8 cellular contexts compared by ENCODE assay signal in genomic region chr6:69796627-69797390, GRCh38. TPM values are rescaled to one million over a fixed set of nuclear protein-coding genes. Genes with fewer than 3 reads are reported as not detected.
DNase-seq lines count a peak whose midpoint lies in the region; ATAC-seq and TF ChIP-seq lines count a peak whose summit lies in the region.

TSS of gene LMBRD1 (minus strand) at chr6:69797010. CDS start at chr6:69796881, 129 bp downstream.

- H3K27ac ChIP-seq in heart right ventricle = peak within 1 kb of the TSS; percentile 83 to 97 (median 92)
- peak within 1 kb of the TSS; percentile 88 to 96 (median 93) for H3K27ac ChIP-seq in upper lobe of left lung

- H3K36me3 ChIP-seq in heart right ventricle (no peaks in the 10 kb centered on the region), upper lobe of left lung (no peaks in the 10 kb centered on the region)

- DNase-seq in GM13976 (ENCODE audit: low spot score) = peak; percentile 94
- DNase-seq in NCI-H146 (lab: John Stamatoyannopoulos, UW) = peak; percentile 94
- DNase-seq in T-helper 1 cell = peak; percentile 97 to 99 (median 97)
- peak; percentile 94 for DNase-seq in amniotic epithelial cell (ENCODE audit: low read depth)
- DNase-seq in heart right ventricle = peak; percentile 97 to 98
- peak; percentile 93 to 100 (median 98) for DNase-seq in posterior cingulate gyrus
- peak; percentile 100 for DNase-seq in upper lobe of left lung

- TF ChIP-seq POLR2A in upper lobe of left lung (IDR thresholded peaks at IDR 0.05) = peak in 2 of 4 donors; percentile 20 to 32

- H3K4me3 ChIP-seq in heart right ventricle = peak within 1 kb of the TSS; percentile 64 to 86 (median 72)
- H3K4me3 ChIP-seq in upper lobe of left lung = peak within 1 kb of the TSS; percentile 62 to 85 (median 65)

- peaks cover 0 to 45% (median 29%) of the 10 kb centered on the region in 9 donors for H3K4me1 ChIP-seq in heart right ventricle
- peaks cover 7 to 13% (median 11%) of the 10 kb centered on the region in 4 donors for H3K4me1 ChIP-seq in upper lobe of left lung

- no peaks in the 10 kb centered on the region for H3K9me3 ChIP-seq in heart right ventricle
- no peaks in the 10 kb centered on the region for H3K9me3 ChIP-seq in upper lobe of left lung

- WGBS in heart right ventricle, 2 donors = 1% methylated on average over 40 of the region's 40 CpGs
- 1 to 3% methylated on average over 18 to 38 of the region's 40 CpGs for WGBS in upper lobe of left lung, 2 donors

- TF ChIP-seq EP300 in upper lobe of left lung (IDR thresholded peaks at IDR 0.05) = peak in 1 of 4 donors; percentile 58

- ATAC-seq in HG02870 (IDR thresholded peaks at IDR 0.05; ENCODE audit: unreplicated experiment) = peak; percentile 92
- peak; percentile 96 to 99 (median 98) for ATAC-seq in heart right ventricle
- peak; percentile 99 for ATAC-seq in upper lobe of left lung (ENCODE audit: low FRiP score in 2 of 2)

- H3K27me3 ChIP-seq in heart right ventricle (no peaks in the 10 kb centered on the region), upper lobe of left lung (no peaks in the 10 kb centered on the region)

- TF ChIP-seq CTCF in GM13976 (IDR thresholded peaks at IDR 0.05; ENCODE audit: borderline replicate concordance, control extremely low read depth, extremely low read depth, insufficient read depth, missing control alignments) (peak; percentile 94), heart right ventricle (IDR thresholded peaks at IDR 0.05) (peak; percentile 64 to 97 (median 91)), upper lobe of left lung (IDR thresholded peaks at IDR 0.05) (peak; percentile 86 to 97 (median 88))

- in situ Hi-C loops in GM13976 (cut with MboI; ENCODE audit: low sequenced_read_pairs, unreplicated experiment) = no loop called here

- intact Hi-C loops in heart right ventricle (cut with DNase I) = loop anchor here in 1 of 10 donors (10.0 kb wide), 1 partner anchor 62 kb away; no protein-coding TSS in a partner anchor
- intact Hi-C loops in posterior cingulate gyrus (cut with DNase I) = no loop called here

RNA-seq across cellular contexts. Expression of gene LMBRD1, which starts in this region (rescaled TPM):
- total RNA-seq in heart right ventricle (10 to 100 TPM; 36.8 to 63.8 (median 48.0) TPM), upper lobe of left lung (100 to 1,000 TPM in 1 of 6 donors, 10 to 100 TPM in 5; 24.5 to 104 (median 55.9) TPM)
- 10 to 100 TPM; 35.6 to 36.2 TPM for polyA plus RNA-seq in heart right ventricle

Comparison
In these comparisons a context has a peak if more than half of its experiments do, and no peak if none do; other contexts are left out.
1. Peak in every context shown above with its lines: DNase-seq, ATAC-seq, H3K4me3 ChIP-seq and H3K27ac ChIP-seq.